ENCODE assay signal across 10 cellular contexts in the genomic region with DNA sequence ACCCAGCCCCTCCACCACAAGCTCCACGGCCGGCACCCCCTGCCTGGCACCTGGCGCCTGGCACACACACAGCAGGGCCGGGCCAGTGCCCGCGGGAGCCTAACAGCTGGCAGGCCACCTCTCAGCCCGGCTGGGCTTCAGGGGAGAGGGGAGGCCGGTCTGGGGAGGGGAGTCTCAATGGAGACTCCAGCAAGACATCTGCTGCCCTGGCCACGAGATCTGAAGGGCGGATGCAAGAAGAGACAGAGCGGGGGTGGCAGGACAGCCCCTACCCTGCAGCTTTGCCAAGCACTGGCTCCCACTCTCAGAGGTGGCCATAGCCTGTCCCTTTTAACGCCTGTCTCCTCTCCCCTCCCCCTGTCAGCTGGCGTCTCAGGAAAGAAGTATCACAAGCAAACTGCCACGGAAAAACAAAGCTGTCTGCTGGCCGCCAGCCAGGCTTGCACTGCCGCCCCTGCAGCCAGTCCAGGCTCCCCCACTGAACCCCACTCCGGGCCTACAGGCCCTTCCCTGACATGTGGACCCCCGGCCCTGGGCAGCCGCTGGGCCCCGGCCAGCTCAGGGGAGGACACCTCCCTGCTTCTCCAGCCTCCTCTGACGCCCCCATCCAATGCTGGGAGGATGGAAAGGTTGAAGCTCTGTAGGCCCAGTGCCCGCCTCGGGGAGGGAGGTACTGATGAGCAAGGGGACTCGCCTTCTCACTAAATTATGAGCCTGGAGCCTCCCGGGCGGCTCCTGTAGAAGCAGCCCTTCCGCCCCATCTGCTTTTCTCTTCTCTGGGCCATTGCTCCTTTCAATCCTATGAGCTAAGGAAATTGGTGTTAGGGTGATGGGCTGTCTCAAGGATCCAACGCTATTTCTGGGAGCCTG.
A peak's percentile ranks its signal among the peaks of the same experiment; 100 is the strongest.
DNase-seq lines count a peak whose midpoint lies in the region; ATAC-seq and TF ChIP-seq lines count a peak whose summit lies in the region.
"Had no signal": no experiment of that assay in that cellular context is flagged by ENCODE, and none has a peak within 500 bp of the region (broad histone marks: within the 10 kb centered on the region; RNA-seq: fewer than 3 reads in every experiment).

No MANE protein-coding gene starts in this region.

- peak overlapping the region; percentile 96 for H3K27ac Mint-ChIP-seq in glutamatergic neuron (ENCODE audit: unreplicated experiment)
- no peak overlapping the region for H3K27ac Mint-ChIP-seq in activated naive CD8-positive, alpha-beta T cell treated with anti-CD3 and anti-CD28 coated beads, Interleukin-2, amount 50 U/mL, for 24 hours

- peak overlapping the region; percentile 38 for H3K4me3 Mint-ChIP-seq in glutamatergic neuron (ENCODE audit: unreplicated experiment)
- H3K4me3 Mint-ChIP-seq in activated naive CD8-positive, alpha-beta T cell treated with anti-CD3 and anti-CD28 coated beads, Interleukin-2, amount 50 U/mL, for 24 hours = no peak overlapping the region

- ATAC-seq in HG02852 (IDR thresholded peaks at IDR 0.05; ENCODE audit: unreplicated experiment) (no peak), HG03432 (IDR thresholded peaks at IDR 0.05; ENCODE audit: unreplicated experiment) (no peak)
- ATAC-seq in activated naive CD8-positive, alpha-beta T cell treated with anti-CD3 and anti-CD28 coated beads, Interleukin-2, amount 50 U/mL, for 24 hours = no peak

- peaks cover 15% of the 10 kb centered on the region for H3K9me3 Mint-ChIP-seq in glutamatergic neuron (ENCODE audit: unreplicated experiment)
- no peaks in the 10 kb centered on the region for H3K9me3 Mint-ChIP-seq in activated naive CD8-positive, alpha-beta T cell treated with anti-CD3 and anti-CD28 coated beads, Interleukin-2, amount 50 U/mL, for 24 hours

- H3K4me1 Mint-ChIP-seq in glutamatergic neuron (ENCODE audit: low read depth, unreplicated experiment) = peaks cover 52% of the 10 kb centered on the region
- H3K4me1 Mint-ChIP-seq in activated naive CD8-positive, alpha-beta T cell treated with anti-CD3 and anti-CD28 coated beads, Interleukin-2, amount 50 U/mL, for 24 hours = peaks cover 23% of the 10 kb centered on the region

- no peaks in the 10 kb centered on the region for H3K36me3 Mint-ChIP-seq in glutamatergic neuron (ENCODE audit: unreplicated experiment)
- no peaks in the 10 kb centered on the region for H3K36me3 Mint-ChIP-seq in activated naive CD8-positive, alpha-beta T cell treated with anti-CD3 and anti-CD28 coated beads, Interleukin-2, amount 50 U/mL, for 24 hours (ENCODE audit: low read depth)

- peaks cover 2% of the 10 kb centered on the region for H3K27me3 Mint-ChIP-seq in glutamatergic neuron (ENCODE audit: unreplicated experiment)
- no peaks in the 10 kb centered on the region for H3K27me3 Mint-ChIP-seq in activated naive CD8-positive, alpha-beta T cell treated with anti-CD3 and anti-CD28 coated beads, Interleukin-2, amount 50 U/mL, for 24 hours

- in situ Hi-C loops in GM13976 (cut with MboI; ENCODE audit: low sequenced_read_pairs, unreplicated experiment) = no loop called here

- TF ChIP-seq CTCF in glutamatergic neuron (IDR thresholded peaks at IDR 0.05; ENCODE audit: partially characterized antibody, unreplicated experiment) = no peak
- no peak for TF ChIP-seq CTCF in GM13976 (IDR thresholded peaks at IDR 0.05; ENCODE audit: borderline replicate concordance, control extremely low read depth, extremely low read depth, insufficient read depth, missing control alignments)

- DNase-seq in EH (ENCODE audit: low read depth) = peak; percentile 43
- DNase-seq in NCI-H82 treated with DMSO at 0.1 percent for 48 hours (lab: John Stamatoyannopoulos, UW; ENCODE audit: unreplicated experiment) = peak; percentile 35
- DNase-seq in glutamatergic neuron = peak; percentile 55
- DNase-seq in pulmonary artery endothelial cell (ENCODE audit: low read depth, low spot score) = peak; percentile 22
- DNase-seq in GM13976 (ENCODE audit: low spot score) = no peak
- no peak for DNase-seq in activated naive CD8-positive, alpha-beta T cell treated with anti-CD3 and anti-CD28 coated beads, Interleukin-2, amount 50 U/mL, for 24 hours
- DNase-seq: activated CD8-positive, alpha-beta memory T cell treated with anti-CD3 and anti-CD28 coated beads for 24 hours; HCEC 1CT had no signal

Comparison
In these comparisons a context has a peak if more than half of its experiments do, and no peak if none do; other contexts are left out.
1. DNase-seq: peak in EH (single experiment), NCI-H82 treated with DMSO at 0.1 percent for 48 hours (single experiment), glutamatergic neuron (single experiment) and pulmonary artery endothelial cell (single experiment); none in GM13976 (single experiment) and activated naive CD8-positive, alpha-beta T cell treated with anti-CD3 and anti-CD28 coated beads, Interleukin-2, amount 50 U/mL, for 24 hours (single experiment).